ENCODE assay signal across 7 cellular contexts in the genomic region with DNA sequence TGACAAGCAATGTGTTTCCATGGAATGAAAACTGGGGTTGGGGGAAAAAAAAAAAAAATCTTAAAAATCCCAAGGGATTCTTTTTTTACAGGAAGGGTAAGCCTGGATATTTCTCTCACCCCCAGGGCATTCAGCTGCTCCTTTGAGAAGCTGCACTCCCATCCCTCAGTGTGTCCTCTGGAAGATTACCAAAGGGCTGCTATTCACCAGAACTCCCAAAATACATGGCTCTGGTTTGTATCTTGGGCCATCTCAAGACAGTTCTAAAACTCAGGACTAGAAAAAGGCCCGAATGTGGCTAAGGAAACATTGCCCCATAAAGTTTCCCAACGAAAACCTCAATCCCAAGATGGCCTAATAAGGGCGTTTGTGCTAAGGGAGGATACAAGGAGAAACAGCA. TPM values are rescaled to one million over a fixed set of nuclear protein-coding genes. Genes with fewer than 3 reads are reported as not detected.
DNase-seq lines count a peak whose midpoint lies in the region.
"Not testable (repeated sequence)": the region's sequence is repeated elsewhere in the genome, so short reads cannot be mapped to it uniquely, and the experiment has no call there.

No MANE protein-coding gene starts in this region.

- H3K27ac Mint-ChIP-seq in activated T-cell treated with anti-CD3 and anti-CD28 coated beads, Interleukin-2, amount 50 U/mL, for 24 hours, result not testable (repeated sequence)

- not testable (repeated sequence) for H3K4ac ChIP-seq in neuronal stem cell (ENCODE audit: low read length)

- H3K36me3 ChIP-seq in iPS-20b (ENCODE audit: insufficient read depth, low read depth, low read length), result not testable (repeated sequence)
- H3K36me3 ChIP-seq in neuronal stem cell (replicated peaks in 1 of 2; ENCODE audit: control insufficient read depth in 2 of 2, insufficient read depth in 2 of 2, low read length in 2 of 2), result peaks cover 0 to 22% of the 10 kb centered on the region in 2 donors

- H2BK15ac ChIP-seq in neuronal stem cell (ENCODE audit: low read length), result not testable (repeated sequence)

- not testable (repeated sequence) for H3K27me3 Mint-ChIP-seq in activated T-cell treated with anti-CD3 and anti-CD28 coated beads, Interleukin-2, amount 50 U/mL, for 24 hours

- H2BK120ac ChIP-seq in neuronal stem cell (ENCODE audit: low read depth, low read length), result not testable (repeated sequence)

- H3K9me3 Mint-ChIP-seq in activated T-cell treated with anti-CD3 and anti-CD28 coated beads, Interleukin-2, amount 50 U/mL, for 24 hours, result not testable (repeated sequence)

- H4K8ac ChIP-seq in neuronal stem cell (ENCODE audit: low read depth, low read length), result not testable (repeated sequence)

- not testable (repeated sequence) for H3K79me1 ChIP-seq in neuronal stem cell (ENCODE audit: low read depth, low read length)

- peak overlapping the region; percentile 94 for H3K4me3 Mint-ChIP-seq in activated T-cell treated with anti-CD3 and anti-CD28 coated beads, Interleukin-2, amount 50 U/mL, for 24 hours

- H3K9ac ChIP-seq in iPS-20b (ENCODE audit: low read depth, low read length), result peak overlapping the region; percentile 94; the same call in 1 of the 2 replicates
- not testable (repeated sequence) for H3K9ac ChIP-seq in neuronal stem cell (ENCODE audit: low read depth, low read length, poor library complexity)

- H3K18ac ChIP-seq in neuronal stem cell (ENCODE audit: low read length), result not testable (repeated sequence)

- not testable (repeated sequence) for H2BK5ac ChIP-seq in neuronal stem cell (ENCODE audit: low read length)

- peak overlapping the region; percentile 69 for H3K4me3 ChIP-seq in Jurkat, Clone E6-1 (ENCODE audit: low read length)
- peak overlapping the region; percentile 89 for H3K4me3 ChIP-seq in iPS-20b (ENCODE audit: low read length)
- H3K4me3 ChIP-seq in neuronal stem cell (ENCODE audit: low read length in 2 of 2), result peak overlapping the region in 1 of 2 donors; percentile 63

- not testable (repeated sequence) for H3K14ac ChIP-seq in neuronal stem cell (ENCODE audit: low read length)

- peak overlapping the region; percentile 13 for H3K4me2 ChIP-seq in neuronal stem cell (ENCODE audit: insufficient read depth, low read length, poor library complexity, severe bottlenecking)

- not testable (repeated sequence) for H3K4me1 ChIP-seq in iPS-20b (ENCODE audit: insufficient read depth, low read length); neuronal stem cell (ENCODE audit: control insufficient read depth in 2 of 2, insufficient read depth in 1 of 2, low read depth in 1 of 2, low read length in 2 of 2)

- not testable (repeated sequence) for H3K27ac ChIP-seq in iPS-20b (ENCODE audit: low read length); neuronal stem cell (replicated peaks; ENCODE audit: low read length)

- no CpG with 5 or more reads among the region's 3 CpGs for WGBS in neuronal stem cell (ENCODE audit: extremely low coverage in 2 of 2, insufficient read length in 2 of 2, insufficient replicate concordance in 1 of 2), 2 donors

- peak; percentile 8 for DNase-seq in EL
- not testable (repeated sequence) for DNase-seq in Jurkat, Clone E6-1 (ENCODE audit: low read depth, low spot score); activated T-cell treated with anti-CD3 and anti-CD28 coated beads, Interleukin-2, amount 50 U/mL, for 24 hours; neuronal stem cell (ENCODE audit: low spot score)
- peak; percentile 49 for DNase-seq in RPMI7951 (ENCODE audit: low read depth)
- DNase-seq in cerebellar cortex (ENCODE audit: low spot score), result peak; percentile 23

- H4K91ac ChIP-seq in neuronal stem cell (ENCODE audit: low read depth, low read length, poor library complexity), result not testable (repeated sequence)

- H3K9me3 ChIP-seq in iPS-20b (ENCODE audit: insufficient read depth, low read depth, low read length); neuronal stem cell (replicated peaks in 1 of 2; ENCODE audit: control insufficient read depth in 2 of 2, insufficient read depth in 1 of 2, low read depth in 1 of 2, low read length in 2 of 2): not testable (repeated sequence)

- H3K4me1 Mint-ChIP-seq in activated T-cell treated with anti-CD3 and anti-CD28 coated beads, Interleukin-2, amount 50 U/mL, for 24 hours (ENCODE audit: low read depth), result peaks cover 26% of the 10 kb centered on the region

- H3K36me3 Mint-ChIP-seq in activated T-cell treated with anti-CD3 and anti-CD28 coated beads, Interleukin-2, amount 50 U/mL, for 24 hours (ENCODE audit: low read depth), result peaks cover 28% of the 10 kb centered on the region

- not testable (repeated sequence) for H3K27me3 ChIP-seq in iPS-20b (ENCODE audit: insufficient read depth, low read length); neuronal stem cell (ENCODE audit: control insufficient read depth in 3 of 3, insufficient read depth in 3 of 3, low read depth in 1 of 3, low read length in 3 of 3)

- not testable (repeated sequence) for H2AFZ ChIP-seq in neuronal stem cell (ENCODE audit: low read length)

- H2BK12ac ChIP-seq in neuronal stem cell (ENCODE audit: low read length), result not testable (repeated sequence)

- H2AK5ac ChIP-seq in neuronal stem cell (ENCODE audit: low read depth, low read length), result not testable (repeated sequence)

- not testable (repeated sequence) for H3K23ac ChIP-seq in neuronal stem cell (ENCODE audit: low read depth, low read length, poor library complexity)

RNA-seq across cellular contexts. Expression of a gene that starts 1.4 kb away (rescaled TPM):
- polyA plus RNA-seq in Jurkat, Clone E6-1 (2012; ENCODE audit: insufficient read depth, insufficient read length), result 26.9 TPM
- total RNA-seq in RPMI7951 (2014; rRNA removed; shearing (Covaris generic)), result 7.6 and 10.3 TPM in 2 replicates
- 24.0 TPM for polyA plus RNA-seq in neuronal stem cell (2013, experiment 1 of 2)
- 24.1 TPM for polyA plus RNA-seq in neuronal stem cell (2013, experiment 2 of 2)
